ENCODE assay signal across 35 cellular contexts in genomic region chr18:25176516-25177042, GRCh38.
"Had no signal": no experiment of that assay in that cellular context is flagged by ENCODE, and none has a peak within 500 bp of the region (broad histone marks: within the 10 kb centered on the region; RNA-seq: fewer than 3 reads in every experiment).

No MANE protein-coding gene starts in this region.

- H3K36me3 ChIP-seq: adrenal gland, ascending aorta, cardiac muscle cell, gastroesophageal sphincter, left lung, lower lobe of right lung, pancreas, prostate gland, thyroid gland, upper lobe of left lung, vagina had no signal

- DNase-seq: activated CD4-positive, alpha-beta T cell treated with anti-CD3 and anti-CD28 coated beads for 48 hours; activated CD4-positive, alpha-beta T cell treated with anti-CD3 and anti-CD28 coated beads, Interleukin-2, amount 50 U/mL, for 48 hours; activated CD8-positive, alpha-beta memory T cell treated with anti-CD3 and anti-CD28 coated beads, Interleukin-2, amount 50 U/mL, for 4 hours; activated effector memory CD4-positive, alpha-beta T cell treated with anti-CD3 and anti-CD28 coated beads, Interleukin-2, amount 50 U/mL, for 16 hours; activated naive CD4-positive, alpha-beta T cell treated with anti-CD3 and anti-CD28 coated beads for 36 hours; activated naive CD8-positive, alpha-beta T cell treated with anti-CD3 and anti-CD28 coated beads for 36 hours; activated T-cell treated with anti-CD3 and anti-CD28 coated beads, Interleukin-2, amount 50 U/mL, for 1 hour; adrenal gland; dorsolateral prefrontal cortex; effector memory CD4-positive, alpha-beta T cell; erythroblast; kidney glomerular epithelial cell; lower lobe of right lung; mesenchymal stem cell; natural killer cell; pancreas; stimulated activated CD4-positive, alpha-beta T cell treated with anti-CD3 and anti-CD28 coated beads, Interleukin-1b, Interleukin-23, amount 100 ng/mL, for 48 hours; stimulated activated CD4-positive, alpha-beta T cell treated with anti-CD3 and anti-CD28 coated beads, Interleukin-4, amount 100 ng/mL, for 4 hours; stimulated activated CD8-positive, alpha-beta memory T cell treated with anti-CD3 and anti-CD28 coated beads, Interleukin-4, amount 100 ng/mL, for 48 hours; stimulated activated naive CD8-positive, alpha-beta T cell treated with anti-CD3 and anti-CD28 coated beads, Interleukin-15, amount 100 ng/mL, for 72 hours; substantia nigra; thyroid gland had no signal

- H3K36me3 Mint-ChIP-seq: activated naive CD8-positive, alpha-beta T cell treated with anti-CD3 and anti-CD28 coated beads for 36 hours; brain; natural killer cell; stimulated activated memory B cell treated with anti-CD40 and anti-IgM and Interleukin-4, amounts not matched to agents 10 μg/mL and 1 μg/mL and 100 μg/mL, for 72 hours had no signal

- H3K27me3 ChIP-seq: adrenal gland, ascending aorta, cardiac muscle cell, dorsolateral prefrontal cortex, gastroesophageal sphincter, hepatocyte, left lung, thyroid gland, upper lobe of left lung, vagina had no signal

- H3K4me3 ChIP-seq: adrenal gland, ascending aorta, cardiac muscle cell, coronary artery, dorsolateral prefrontal cortex, gastroesophageal sphincter, hepatocyte, left lung, lower lobe of right lung, pancreas, prostate gland, smooth muscle cell, thyroid gland, upper lobe of left lung, vagina had no signal

- H3K4me1 Mint-ChIP-seq: activated naive CD8-positive, alpha-beta T cell treated with anti-CD3 and anti-CD28 coated beads for 36 hours; natural killer cell; stimulated activated memory B cell treated with anti-CD40 and anti-IgM and Interleukin-4, amounts not matched to agents 10 μg/mL and 1 μg/mL and 100 μg/mL, for 72 hours; stimulated activated naive CD8-positive, alpha-beta T cell treated with anti-CD3 and anti-CD28 coated beads, Interleukin-15, amount 100 ng/mL, for 72 hours had no signal

- H3K27me3 Mint-ChIP-seq: stimulated activated memory B cell treated with anti-CD40 and anti-IgM and Interleukin-4, amounts not matched to agents 10 μg/mL and 1 μg/mL and 100 μg/mL, for 72 hours had no signal

- H3K27ac Mint-ChIP-seq: activated naive CD4-positive, alpha-beta T cell treated with anti-CD3 and anti-CD28 coated beads for 36 hours; activated naive CD8-positive, alpha-beta T cell treated with anti-CD3 and anti-CD28 coated beads for 36 hours; activated T-helper 1 cell treated with anti-CD3 and anti-CD28 coated beads, Interleukin-12 subunit alpha, Interleukin-12 subunit beta, Interleukin-2, Interleukin-4 antibody, amounts not matched to agents 30 ng/mL and 10 ng/mL and 1 ng/mL, durations not matched to agents 14 hours and 24 hours and 36 hours; natural killer cell; stimulated activated memory B cell treated with anti-CD40 and anti-IgM and Interleukin-4, amounts not matched to agents 10 μg/mL and 1 μg/mL and 100 μg/mL, for 72 hours; stimulated activated naive CD8-positive, alpha-beta T cell treated with anti-CD3 and anti-CD28 coated beads, Interleukin-15, amount 100 ng/mL, for 72 hours had no signal

- H3K4me1 ChIP-seq: adrenal gland, ascending aorta, gastroesophageal sphincter, left lung, lower lobe of right lung, pancreas, prostate gland, thyroid gland, upper lobe of left lung had no signal

- H3K4me3 Mint-ChIP-seq: activated naive CD4-positive, alpha-beta T cell treated with anti-CD3 and anti-CD28 coated beads for 36 hours; activated naive CD8-positive, alpha-beta T cell treated with anti-CD3 and anti-CD28 coated beads for 36 hours; activated T-helper 1 cell treated with anti-CD3 and anti-CD28 coated beads, Interleukin-12 subunit alpha, Interleukin-12 subunit beta, Interleukin-2, Interleukin-4 antibody, amounts not matched to agents 30 ng/mL and 10 ng/mL and 1 ng/mL, durations not matched to agents 14 hours and 24 hours and 36 hours; natural killer cell; stimulated activated memory B cell treated with anti-CD40 and anti-IgM and Interleukin-4, amounts not matched to agents 10 μg/mL and 1 μg/mL and 100 μg/mL, for 72 hours; stimulated activated naive CD8-positive, alpha-beta T cell treated with anti-CD3 and anti-CD28 coated beads, Interleukin-15, amount 100 ng/mL, for 72 hours had no signal

- H3K9me3 Mint-ChIP-seq: activated naive CD4-positive, alpha-beta T cell treated with anti-CD3 and anti-CD28 coated beads for 36 hours; activated naive CD8-positive, alpha-beta T cell treated with anti-CD3 and anti-CD28 coated beads for 36 hours; activated T-helper 1 cell treated with anti-CD3 and anti-CD28 coated beads, Interleukin-12 subunit alpha, Interleukin-12 subunit beta, Interleukin-2, Interleukin-4 antibody, amounts not matched to agents 30 ng/mL and 10 ng/mL and 1 ng/mL, durations not matched to agents 14 hours and 24 hours and 36 hours; brain; natural killer cell; stimulated activated memory B cell treated with anti-CD40 and anti-IgM and Interleukin-4, amounts not matched to agents 10 μg/mL and 1 μg/mL and 100 μg/mL, for 72 hours; stimulated activated naive CD8-positive, alpha-beta T cell treated with anti-CD3 and anti-CD28 coated beads, Interleukin-15, amount 100 ng/mL, for 72 hours had no signal

- H3K27ac ChIP-seq: adrenal gland, ascending aorta, cardiac muscle cell, coronary artery, gastroesophageal sphincter, hepatocyte, left lung, lower lobe of right lung, pancreas, prostate gland, thyroid gland, upper lobe of left lung, vagina had no signal

- H3K79me2 ChIP-seq: hepatocyte had no signal

- H2AFZ ChIP-seq: hepatocyte had no signal

- H3K4me2 ChIP-seq: hepatocyte, smooth muscle cell had no signal

- H3K9me3 ChIP-seq: adrenal gland, ascending aorta, gastroesophageal sphincter, left lung, lower lobe of right lung, pancreas, prostate gland, thyroid gland, upper lobe of left lung, vagina had no signal

- ATAC-seq: gastroesophageal sphincter; left lung; lower lobe of right lung; natural killer cell; pancreas; stimulated activated memory B cell treated with anti-CD40 and anti-IgM and Interleukin-4, amounts not matched to agents 10 μg/mL and 1 μg/mL and 100 μg/mL, for 72 hours; stimulated activated naive CD8-positive, alpha-beta T cell treated with anti-CD3 and anti-CD28 coated beads, Interleukin-15, amount 100 ng/mL, for 72 hours had no signal
